20 cellular contexts compared by ENCODE assay signal in genomic region chr6:44284867-44285266, GRCh38. TPM values are rescaled to one million over a fixed set of nuclear protein-coding genes. Genes with fewer than 3 reads are reported as not detected.
DNase-seq lines count a peak whose midpoint lies in the region; ATAC-seq, FAIRE-seq and TF ChIP-seq lines count a peak whose summit lies in the region.
"Had no signal": no experiment of that assay in that cellular context is flagged by ENCODE, and none has a peak within 500 bp of the region (broad histone marks: within the 10 kb centered on the region; RNA-seq: fewer than 3 reads in every experiment).

No MANE protein-coding gene starts in this region.

- TF ChIP-seq POLR2A in K562 (conservative IDR thresholded peaks at IDR 0.05): no peak

- BruUV-seq in K562 (replicated peaks; lab: Mats Ljungman, UMichigan): no TSS peak

- in situ Hi-C loops in K562 (cut with MboI): no loop called here

- H3K4me1 ChIP-seq in K562 (replicated peaks in 1 of 2; ENCODE audit: control insufficient read depth in 2 of 2, insufficient read depth in 2 of 2, low read length in 2 of 2): peaks cover 0 to 9% of the 10 kb centered on the region in 2 experiments; a peak in 2 of 5 replicates
- H3K4me1 ChIP-seq: BLaER1, Caco-2 had no signal

- intact Hi-C loops in K562 (cut with micrococcal nuclease): no loop called here

- H3K9me1 ChIP-seq in K562 (ENCODE audit: control insufficient read depth, insufficient read depth, low read length): no peaks in the 10 kb centered on the region

- H3K4me3 ChIP-seq in K562: no peak overlapping the region
- H3K4me3 ChIP-seq: BLaER1, GM12878, GM23338 had no signal

- H2AFZ ChIP-seq in K562 (ENCODE audit: low read depth, low read length): no peak overlapping the region
- H2AFZ ChIP-seq: GM23338 had no signal

- POLR2A ChIA-PET in K562 (lab: Yijun Ruan, JAX): interaction anchor here (0.7 to 5.1 kb wide), 4 partner anchors 8 to 113 kb away, joined by 3 to 20 read pairs (median 5); partner anchors contain the start of gene HSP90AB1

- H3K79me2 ChIP-seq in K562 (ENCODE audit: control insufficient read depth, insufficient read depth, low read length): no peaks in the 10 kb centered on the region

- no peaks in the 10 kb centered on the region for H3K36me3 ChIP-seq in K562 (ENCODE audit: control insufficient read depth, insufficient read depth, low read length)
- H3K36me3 ChIP-seq: BLaER1 had no signal

- TF ChIP-seq EP300 in K562 (IDR thresholded peaks at IDR 0.05; ENCODE audit: low read length): no peak

- no peak for DNase-seq in K562 (ENCODE audit: extremely low read depth in 1 of 4, low spot score in 3 of 4)
- no peak for DNase-seq in NCI-H69 (lab: John Stamatoyannopoulos, UW)
- DNase-seq in stimulated activated CD4-positive, alpha-beta T cell treated with anti-CD3 and anti-CD28 coated beads, Interleukin-2, amount 100 ng/mL, for 24 hours: no peak
- DNase-seq: CD4-positive, CD25-positive, alpha-beta regulatory T cell; CD8-positive, alpha-beta T cell; DMS153; GDM1; H9 had no signal

- CTCF ChIA-PET in K562 (lab: Yijun Ruan, JAX; ENCODE audit: low intra/inter-chr PET ratio): no interaction called here

- no peak for FAIRE-seq in K562 (lab: Jason Lieb, UNC)
- FAIRE-seq: A204.1, GM12878, GM19239 had no signal

- no peak overlapping the region for H3K9ac ChIP-seq in K562 (ENCODE audit: insufficient read depth in 1 of 2, low read depth in 2 of 2, low read length in 2 of 2)
- H3K9ac ChIP-seq: BLaER1 had no signal

- TF ChIP-seq CTCF in K562 (IDR thresholded peaks at IDR 0.05 in 2 of 3, conservative IDR thresholded peaks at IDR 0.05 in 1 of 3; ENCODE audit: insufficient read depth in 2 of 3, low read depth in 1 of 3, low read length in 3 of 3): no peak

- no peaks in the 10 kb centered on the region; the same call in 1 of the 2 replicates for H4K20me1 ChIP-seq in K562 (replicated peaks; ENCODE audit: control insufficient read depth, insufficient read depth, low read length)

- ATAC-seq in K562 (no peak), GM21447 (IDR thresholded peaks at IDR 0.05; ENCODE audit: unreplicated experiment) (no peak)
- ATAC-seq: CD8-positive, alpha-beta T cell; GM12878; HCT116 had no signal

- TF ChIP-seq RAD21 in K562 (CRISPR knock-in tag; conservative IDR thresholded peaks at IDR 0.05 in 1 of 2, IDR thresholded peaks at IDR 0.05 in 1 of 2): no peak

- H3K4me2 ChIP-seq in K562 (ENCODE audit: insufficient read depth, low read length): no peak overlapping the region
- H3K4me2 ChIP-seq: BLaER1, GM23338 had no signal

- no peak overlapping the region for H3K27ac ChIP-seq in K562 (ENCODE audit: extremely low read depth, low read depth, low read length)
- H3K27ac ChIP-seq in cingulate gyrus (ENCODE audit: low read depth, low read length): peak overlapping the region; percentile 78
- H3K27ac ChIP-seq in temporal lobe (ENCODE audit: low read depth, low read length): peak overlapping the region; percentile 63
- H3K27ac ChIP-seq: BLaER1, C4-2B had no signal

- H3K27me3 ChIP-seq in K562 (ENCODE audit: control insufficient read depth in 2 of 2, insufficient read depth in 2 of 2, low read length in 2 of 2): peaks cover 55 to 85% of the 10 kb centered on the region in 2 experiments

- WGBS in K562 (ENCODE audit: insufficient coverage, low coverage, missing lambda C conversion rate): 0% methylated on average over 4 of the region's 4 CpGs

- H3K9me3 ChIP-seq in K562 (replicated peaks; ENCODE audit: control insufficient read depth, insufficient read depth, low read depth, low read length): no peaks in the 10 kb centered on the region
- H3K9me3 ChIP-seq: BLaER1, Caco-2 had no signal

RNA-seq across cellular contexts. Expression of gene TMEM151B, which starts 14.6 kb away (rescaled TPM):
- 0.30 TPM in 1 of 2 replicates, not detected in the other for total RNA-seq in K562 (2011; cell fraction: chromatin; rRNA removed; ENCODE audit: low replicate concordance)
- total RNA-seq in K562 (2011; cell fraction: nucleolus; rRNA removed): under 0.01 and 0.26 TPM in 2 replicates
- total RNA-seq in K562 (2011; cell fraction: nucleoplasm; rRNA removed): not detected in 2 replicates
- total RNA-seq in K562 (2014; rRNA removed) (not detected in 2 replicates), K562 (2014; rRNA removed; fragmentation: Illumina TruSeq; extraction: Trizol) (not detected in 2 replicates), K562 (2015; rRNA removed; fragmentation: Illumina TruSeq; extraction: Trizol) (not detected in 2 replicates), K562 (2021) (not detected in 2 replicates), temporal lobe (44.5 TPM)
- polyA plus RNA-seq in K562 (2011; rRNA removed) (not detected in 2 replicates), K562 (2014; fragmentation: Illumina TruSeq; extraction: Trizol) (not detected in 2 replicates), K562 (2014; fragmentation: Nextera tagmentation; extraction: Ambion mirVana) (not detected), K562 (2014; rRNA removed) (not detected in 2 replicates)
- 0.01 TPM in 1 of 2 replicates, not detected in the other for polyA plus RNA-seq in K562 (2011; cell fraction: cytosol; rRNA removed)
- 0.04 TPM in 1 of 2 replicates, not detected in the other for polyA plus RNA-seq in K562 (2011; cell fraction: nucleus; rRNA removed)
- polyA plus RNA-seq in K562 (2012): 0.34 and 0.36 TPM in 2 replicates
- polyA minus RNA-seq in K562 (2011; rRNA and poly(A)+ RNA removed): 0.09 TPM in 1 of 2 replicates, not detected in the other
- polyA minus RNA-seq in K562 (2011; cell fraction: cytosol; rRNA and poly(A)+ RNA removed): not detected in 2 replicates
- not detected in 2 replicates for polyA minus RNA-seq in K562 (2011; cell fraction: nucleus; rRNA and poly(A)+ RNA removed)
- total RNA-seq: Caco-2; CD4-positive, CD25-positive, alpha-beta regulatory T cell; CD8-positive, alpha-beta T cell; GM12878 had no signal
- polyA plus RNA-seq: AG04450; CD4-positive, CD25-positive, alpha-beta regulatory T cell had no signal

RNA-seq across cellular contexts. Expression of gene NFKBIE, which starts 19.5 kb away (rescaled TPM):
- total RNA-seq in K562 (2011; cell fraction: chromatin; rRNA removed; ENCODE audit: low replicate concordance): 10.6 and 17.8 TPM in 2 replicates
- total RNA-seq in K562 (2011; cell fraction: nucleolus; rRNA removed): 11.2 and 14.0 TPM in 2 replicates
- total RNA-seq in K562 (2011; cell fraction: nucleoplasm; rRNA removed): 7.4 and 8.2 TPM in 2 replicates
- total RNA-seq in K562 (2014; rRNA removed) (15.7 TPM in 2 replicates), K562 (2014; rRNA removed; fragmentation: Illumina TruSeq; extraction: Trizol) (11.6 and 11.7 TPM in 2 replicates), K562 (2015; rRNA removed; fragmentation: Illumina TruSeq; extraction: Trizol) (14.2 and 14.6 TPM in 2 replicates), K562 (2021) (14.0 and 16.4 TPM in 2 replicates), temporal lobe (8.1 TPM)
- polyA plus RNA-seq in K562 (2011; rRNA removed) (11.9 and 12.3 TPM in 2 replicates), K562 (2014; fragmentation: Illumina TruSeq; extraction: Trizol) (10.0 and 12.3 TPM in 2 replicates), K562 (2014; fragmentation: Nextera tagmentation; extraction: Ambion mirVana) (1 to 10 TPM; 2.1 to 2.9 TPM), K562 (2014; rRNA removed) (10.2 and 11.6 TPM in 2 replicates)
- 10.4 and 28.2 TPM in 2 replicates for polyA plus RNA-seq in K562 (2011; cell fraction: cytosol; rRNA removed)
- 9.7 and 14.7 TPM in 2 replicates for polyA plus RNA-seq in K562 (2011; cell fraction: nucleus; rRNA removed)
- 11.2 and 13.6 TPM in 2 replicates for polyA plus RNA-seq in K562 (2012)
- polyA minus RNA-seq in K562 (2011; rRNA and poly(A)+ RNA removed): 8.3 and 9.5 TPM in 2 replicates
- 9.4 and 10.1 TPM in 2 replicates for polyA minus RNA-seq in K562 (2011; cell fraction: cytosol; rRNA and poly(A)+ RNA removed)
- 12.0 and 12.9 TPM in 2 replicates for polyA minus RNA-seq in K562 (2011; cell fraction: nucleus; rRNA and poly(A)+ RNA removed)

RNA-seq across cellular contexts. Expression of gene SLC35B2, which starts 27.5 kb away (rescaled TPM):
- 26.7 and 95.0 TPM in 2 replicates for total RNA-seq in K562 (2011; cell fraction: chromatin; rRNA removed; ENCODE audit: low replicate concordance)
- 138 and 143 TPM in 2 replicates for total RNA-seq in K562 (2011; cell fraction: nucleolus; rRNA removed)
- total RNA-seq in K562 (2011; cell fraction: nucleoplasm; rRNA removed): 89.1 and 89.6 TPM in 2 replicates
- total RNA-seq in K562 (2014; rRNA removed) (43.6 and 59.3 TPM in 2 replicates), K562 (2014; rRNA removed; fragmentation: Illumina TruSeq; extraction: Trizol) (31.1 and 38.8 TPM in 2 replicates), K562 (2015; rRNA removed; fragmentation: Illumina TruSeq; extraction: Trizol) (46.0 and 47.1 TPM in 2 replicates), K562 (2021) (53.1 and 54.3 TPM in 2 replicates), temporal lobe (23.8 TPM)
- polyA plus RNA-seq in K562 (2011; rRNA removed) (50.8 and 53.9 TPM in 2 replicates), K562 (2014; fragmentation: Illumina TruSeq; extraction: Trizol) (57.6 and 58.9 TPM in 2 replicates), K562 (2014; fragmentation: Nextera tagmentation; extraction: Ambion mirVana) (10 to 100 TPM; 14.5 to 19.2 TPM), K562 (2014; rRNA removed) (59.1 and 61.8 TPM in 2 replicates)
- polyA plus RNA-seq in K562 (2011; cell fraction: cytosol; rRNA removed): 78.9 and 125 TPM in 2 replicates
- 67.9 and 76.7 TPM in 2 replicates for polyA plus RNA-seq in K562 (2011; cell fraction: nucleus; rRNA removed)
- 57.9 and 70.2 TPM in 2 replicates for polyA plus RNA-seq in K562 (2012)
- polyA minus RNA-seq in K562 (2011; rRNA and poly(A)+ RNA removed): 23.7 and 34.2 TPM in 2 replicates
- polyA minus RNA-seq in K562 (2011; cell fraction: cytosol; rRNA and poly(A)+ RNA removed): 21.6 and 21.9 TPM in 2 replicates
- 19.0 and 20.8 TPM in 2 replicates for polyA minus RNA-seq in K562 (2011; cell fraction: nucleus; rRNA and poly(A)+ RNA removed)

RNA-seq across cellular contexts. Expression of gene AARS2, which starts 28.3 kb away (rescaled TPM):
- total RNA-seq in K562 (2011; cell fraction: chromatin; rRNA removed; ENCODE audit: low replicate concordance): 36.2 and 99.3 TPM in 2 replicates
- 53.7 and 56.5 TPM in 2 replicates for total RNA-seq in K562 (2011; cell fraction: nucleolus; rRNA removed)
- 43.9 and 45.0 TPM in 2 replicates for total RNA-seq in K562 (2011; cell fraction: nucleoplasm; rRNA removed)
- total RNA-seq in K562 (2014; rRNA removed) (30.5 and 34.6 TPM in 2 replicates), K562 (2014; rRNA removed; fragmentation: Illumina TruSeq; extraction: Trizol) (9.3 and 12.9 TPM in 2 replicates), K562 (2015; rRNA removed; fragmentation: Illumina TruSeq; extraction: Trizol) (23.6 and 24.6 TPM in 2 replicates), K562 (2021) (31.8 and 34.0 TPM in 2 replicates), temporal lobe (10.6 TPM)
- polyA plus RNA-seq in K562 (2011; rRNA removed) (11.4 and 11.6 TPM in 2 replicates), K562 (2014; fragmentation: Illumina TruSeq; extraction: Trizol) (18.3 and 23.7 TPM in 2 replicates), K562 (2014; fragmentation: Nextera tagmentation; extraction: Ambion mirVana) (1 to 10 TPM in 1 of 2 experiments, under 1 TPM in 1; 0.97 to 1.0 TPM), K562 (2014; rRNA removed) (21.9 and 24.4 TPM in 2 replicates)
- 9.5 and 18.3 TPM in 2 replicates for polyA plus RNA-seq in K562 (2011; cell fraction: cytosol; rRNA removed)
- 24.7 and 40.8 TPM in 2 replicates for polyA plus RNA-seq in K562 (2011; cell fraction: nucleus; rRNA removed)
- 16.8 and 19.6 TPM in 2 replicates for polyA plus RNA-seq in K562 (2012)
- 14.8 and 19.6 TPM in 2 replicates for polyA minus RNA-seq in K562 (2011; rRNA and poly(A)+ RNA removed)
- polyA minus RNA-seq in K562 (2011; cell fraction: cytosol; rRNA and poly(A)+ RNA removed): 13.1 and 15.3 TPM in 2 replicates
- polyA minus RNA-seq in K562 (2011; cell fraction: nucleus; rRNA and poly(A)+ RNA removed): 33.1 and 37.5 TPM in 2 replicates

RNA-seq across cellular contexts. Expression of gene HSP90AB1, which starts 38.0 kb away (rescaled TPM):
- 266 and 322 TPM in 2 replicates for total RNA-seq in K562 (2011; cell fraction: chromatin; rRNA removed; ENCODE audit: low replicate concordance)
- 268 and 275 TPM in 2 replicates for total RNA-seq in K562 (2011; cell fraction: nucleolus; rRNA removed)
- total RNA-seq in K562 (2011; cell fraction: nucleoplasm; rRNA removed): 328 and 337 TPM in 2 replicates
- total RNA-seq in K562 (2014; rRNA removed) (2,052 and 2,390 TPM in 2 replicates), K562 (2014; rRNA removed; fragmentation: Illumina TruSeq; extraction: Trizol) (2,633 and 2,824 TPM in 2 replicates), K562 (2015; rRNA removed; fragmentation: Illumina TruSeq; extraction: Trizol) (2,220 and 2,262 TPM in 2 replicates), K562 (2021) (2,162 and 2,174 TPM in 2 replicates), temporal lobe (440 TPM)
- polyA plus RNA-seq in K562 (2011; rRNA removed) (2,356 and 2,496 TPM in 2 replicates), K562 (2014; fragmentation: Illumina TruSeq; extraction: Trizol) (3,149 and 3,358 TPM in 2 replicates), K562 (2014; fragmentation: Nextera tagmentation; extraction: Ambion mirVana) (1,000 to 10,000 TPM; 1,975 to 2,865 TPM), K562 (2014; rRNA removed) (1,691 and 1,780 TPM in 2 replicates)
- polyA plus RNA-seq in K562 (2011; cell fraction: cytosol; rRNA removed): 1,126 and 1,804 TPM in 2 replicates
- polyA plus RNA-seq in K562 (2011; cell fraction: nucleus; rRNA removed): 568 and 703 TPM in 2 replicates
- polyA plus RNA-seq in K562 (2012): 1,146 and 2,065 TPM in 2 replicates
- 2,497 and 2,549 TPM in 2 replicates for polyA minus RNA-seq in K562 (2011; rRNA and poly(A)+ RNA removed)
- 1,081 and 1,374 TPM in 2 replicates for polyA minus RNA-seq in K562 (2011; cell fraction: cytosol; rRNA and poly(A)+ RNA removed)
- 111 and 287 TPM in 2 replicates for polyA minus RNA-seq in K562 (2011; cell fraction: nucleus; rRNA and poly(A)+ RNA removed)

Comparison
In these comparisons a context has a peak if more than half of its experiments do, and no peak if none do; other contexts are left out.
1. RNA of gene TMEM151B, which starts 14.6 kb away (total RNA-seq): 44.5 TPM in temporal lobe (single experiment); under 0.01 to 0.30 TPM in K562; every median in the first group is over 10 times any median in the second.